In the genomic region with DNA sequence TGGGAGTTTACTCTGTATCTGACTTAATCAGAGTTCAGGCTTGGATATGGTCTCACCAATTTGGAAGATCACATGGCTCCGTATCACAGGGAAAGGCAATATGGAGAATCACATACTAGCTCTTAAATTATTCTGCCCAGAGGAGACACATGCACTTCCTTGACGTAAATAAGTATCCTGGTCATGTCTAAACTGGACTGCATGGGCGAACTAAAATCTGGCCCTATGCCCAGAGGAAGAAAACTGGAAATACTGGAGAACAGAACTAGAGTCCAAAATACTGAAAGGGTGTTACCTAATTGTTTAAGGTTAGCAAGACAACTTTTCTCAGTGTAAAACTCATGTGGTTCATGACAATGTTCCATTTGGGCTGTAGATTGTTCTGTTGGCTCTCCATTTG, we compare ENCODE assay signal across 29 cellular contexts.
"Had no signal": no experiment of that assay in that cellular context is flagged by ENCODE, and none has a peak within 500 bp of the region (broad histone marks: within the 10 kb centered on the region; RNA-seq: fewer than 3 reads in every experiment).

No MANE protein-coding gene starts in this region.

- DNase-seq: activated B cell treated with CpG ODN at 0.5 μM for 24 hours; activated CD4-positive, alpha-beta memory T cell treated with anti-CD3 and anti-CD28 coated beads for 36 hours; activated CD4-positive, alpha-beta T cell treated with anti-CD3 and anti-CD28 coated beads for 4 hours; activated CD4-positive, alpha-beta T cell treated with anti-CD3 and anti-CD28 coated beads, Interleukin-2, amount 10 ng/mL, durations not matched to agents 24 days and 14 days; activated CD4-positive, alpha-beta T cell treated with anti-CD3 and anti-CD28 coated beads, Interleukin-2, amount 50 U/mL, for 1 hour; activated CD4-positive, alpha-beta T cell treated with anti-CD3 and anti-CD28 coated beads, Interleukin-2, amount 50 U/mL, for 4 hours; activated CD4-positive, CD25-positive, alpha-beta regulatory T cell treated with anti-CD3 and anti-CD28 coated beads, Interleukin-2, amount 50 U/mL, for 72 hours; activated CD8-positive, alpha-beta memory T cell treated with anti-CD3 and anti-CD28 coated beads, Interleukin-2, amount 50 U/mL, for 4 hours; activated CD8-positive, alpha-beta T cell treated with anti-CD3 and anti-CD28 coated beads for 36 hours; activated effector memory CD4-positive, alpha-beta T cell treated with anti-CD3 and anti-CD28 coated beads, Interleukin-2, amount 50 U/mL, for 16 hours; activated naive CD4-positive, alpha-beta T cell treated with anti-CD3 and anti-CD28 coated beads, Interleukin-2, amount 10 ng/mL, durations not matched to agents 7 days and 5 days; activated naive CD4-positive, alpha-beta T cell treated with Interleukin-2 at 50 U/mL for 16 hours; activated naive CD8-positive, alpha-beta T cell treated with anti-CD3 and anti-CD28 coated beads, Interleukin-2, amount 10 ng/mL, durations not matched to agents 7 days and 5 days; activated naive CD8-positive, alpha-beta T cell treated with anti-CD3 and anti-CD28 coated beads, Interleukin-2, amount 50 U/mL, for 24 hours; activated T-cell treated with anti-CD3 and anti-CD28 coated beads for 4 hours; activated T-cell treated with anti-CD3 and anti-CD28 coated beads, Interleukin-2, amount 50 U/mL, for 1 hour; activated T-cell treated with anti-CD3 and anti-CD28 coated beads, Interleukin-2, amount 50 U/mL, for 4 hours; activated T-cell treated with anti-CD3 and anti-CD28 coated beads, Interleukin-2, amount 50 U/mL, for 72 hours; amygdala; anterior cingulate cortex; caudate nucleus; cerebellar nuclear complex; T-helper 1 cell; T-helper 2 cell; T-helper 9 cell had no signal

- H3K4me1 ChIP-seq: ascending aorta had no signal

- H3K9me3 ChIP-seq: ascending aorta had no signal

- H3K4me3 ChIP-seq: ascending aorta, cardiac muscle cell had no signal

- H3K36me3 ChIP-seq: ascending aorta, cardiac muscle cell had no signal

- ATAC-seq: activated CD8-positive, alpha-beta T cell treated with anti-CD3 and anti-CD28 coated beads for 36 hours; activated naive CD8-positive, alpha-beta T cell treated with anti-CD3 and anti-CD28 coated beads, Interleukin-2, amount 50 U/mL, for 24 hours; activated T-cell treated with anti-CD3 and anti-CD28 coated beads, Interleukin-2, amount 50 U/mL, for 4 hours; activated T-cell treated with anti-CD3 and anti-CD28 coated beads, Interleukin-2, amount 50 U/mL, for 72 hours; activated T-helper 17 cell treated with anti-CD3 and anti-CD28 coated beads, Interleukin-2, amount 50 U/mL, for 72 hours had no signal

- H3K27ac ChIP-seq: ascending aorta, cardiac muscle cell, VCaP had no signal

- H3K27me3 ChIP-seq: ascending aorta, cardiac muscle cell had no signal
